ENCODE assay signal across 27 cellular contexts in the genomic region with DNA sequence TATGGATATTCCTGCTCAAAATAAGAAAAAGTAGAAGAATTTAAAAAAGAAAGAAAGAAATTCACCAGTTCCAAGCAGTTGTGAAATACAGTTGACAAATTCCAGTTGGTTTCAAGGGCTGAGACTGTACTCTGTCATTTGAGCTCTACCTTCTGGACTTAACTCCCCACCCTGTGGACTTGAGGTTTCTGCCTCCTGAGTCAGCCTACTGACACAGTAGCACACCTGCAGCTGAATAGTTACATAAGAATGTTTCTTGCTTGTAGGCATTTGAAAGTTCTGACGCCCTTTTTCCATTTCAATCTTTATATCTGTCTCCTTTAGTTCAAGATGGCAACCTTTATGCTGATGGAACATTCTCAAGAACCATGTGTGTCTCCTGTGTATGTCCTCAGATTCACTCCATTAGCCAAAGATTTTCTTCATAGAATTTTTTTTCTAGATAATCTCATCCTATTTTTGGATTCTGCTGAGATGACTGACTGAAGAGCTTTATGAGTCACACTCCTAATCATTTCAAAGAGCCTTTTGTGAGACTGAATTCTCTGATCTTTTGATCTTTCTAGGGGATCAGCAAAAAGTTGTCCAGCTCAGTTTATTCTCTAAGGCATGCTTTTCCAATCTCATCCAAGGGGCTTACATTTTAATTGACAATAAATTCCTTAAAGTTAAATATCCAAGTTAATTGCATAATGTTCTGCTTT. TPM values are rescaled to one million over a fixed set of nuclear protein-coding genes. Genes with fewer than 3 reads are reported as not detected.
DNase-seq lines count a peak whose midpoint lies in the region; ATAC-seq, FAIRE-seq and TF ChIP-seq lines count a peak whose summit lies in the region.
"Had no signal": no experiment of that assay in that cellular context is flagged by ENCODE, and none has a peak within 500 bp of the region (broad histone marks: within the 10 kb centered on the region; RNA-seq: fewer than 3 reads in every experiment).

No MANE protein-coding gene starts in this region.

- H3K4me3 ChIP-seq in PC-9 (no peak overlapping the region), bronchial epithelial cell (ENCODE audit: low read depth, low read length) (no peak overlapping the region)
- H3K4me3 ChIP-seq: adrenal gland, cardiac muscle cell, hepatocyte, lung, right atrium auricular region, upper lobe of right lung had no signal

- POLR2A ChIA-PET in PC-9 (lab: Charles Lee; ENCODE audit: unreplicated experiment), result interaction anchor here (0.7 kb wide), 1 partner anchor 9 kb away, joined by 12 read pairs; no protein-coding TSS in a partner anchor

- no TSS peak for BruUV-seq in PC-9 (replicated peaks; lab: Mats Ljungman, UMichigan)

- CTCF ChIA-PET in PC-9 (lab: Charles Lee), result no interaction called here

- H3K27ac Mint-ChIP-seq in stimulated activated naive B cell treated with anti-CD40 and anti-IgM and Interleukin-4, amounts not matched to agents 10 μg/mL and 1 μg/mL and 100 μg/mL, for 72 hours, result no peak overlapping the region
- H3K27ac Mint-ChIP-seq: HFFc6, T-helper 17 cell had no signal

- H3K9me3 ChIP-seq in PC-9 (ENCODE audit: insufficient read depth, low read depth), result peaks cover 7% of the 10 kb centered on the region; the same call in 1 of the 2 replicates
- H3K9me3 ChIP-seq: adrenal gland, upper lobe of right lung had no signal

- TF ChIP-seq CTCF in PC-9 (conservative IDR thresholded peaks at IDR 0.05) (no peak), bronchial epithelial cell (IDR thresholded peaks at IDR 0.05; ENCODE audit: insufficient read depth, low read length, severe bottlenecking) (no peak)

- no peaks in the 10 kb centered on the region for H4K20me1 ChIP-seq in PC-9 (ENCODE audit: insufficient read depth)

- ATAC-seq in HG02610 (IDR thresholded peaks at IDR 0.05; ENCODE audit: unreplicated experiment), result peak; percentile 77
- ATAC-seq in stimulated activated naive B cell treated with anti-CD40 and anti-IgM and Interleukin-4, amounts not matched to agents 10 μg/mL and 1 μg/mL and 100 μg/mL, for 72 hours (replicated peaks), result peak; percentile 36 to 51
- ATAC-seq: T-helper 17 cell, upper lobe of right lung had no signal

- H3K79me2 ChIP-seq in PC-9 (ENCODE audit: low read depth), result no peaks in the 10 kb centered on the region
- H3K79me2 ChIP-seq: hepatocyte had no signal

- H3K9me3 Mint-ChIP-seq in stimulated activated naive B cell treated with anti-CD40 and anti-IgM and Interleukin-4, amounts not matched to agents 10 μg/mL and 1 μg/mL and 100 μg/mL, for 72 hours, result peaks cover 7 to 9% of the 10 kb centered on the region in 2 donors

- no peak overlapping the region for H2AFZ ChIP-seq in PC-9
- H2AFZ ChIP-seq: hepatocyte had no signal

- peaks cover 26% of the 10 kb centered on the region for H3K4me1 ChIP-seq in PC-9 (replicated peaks; ENCODE audit: insufficient read depth)
- H3K4me1 ChIP-seq: adrenal gland, right atrium auricular region, upper lobe of right lung had no signal

- H3K4me3 Mint-ChIP-seq in stimulated activated naive B cell treated with anti-CD40 and anti-IgM and Interleukin-4, amounts not matched to agents 10 μg/mL and 1 μg/mL and 100 μg/mL, for 72 hours, result no peak overlapping the region
- H3K4me3 Mint-ChIP-seq: HFFc6, T-helper 17 cell had no signal

- intact Hi-C loops in PC-9 (cut with micrococcal nuclease; ENCODE audit: unreplicated experiment), result loop anchor here (2.0 kb wide), 1 partner anchor 22 kb away; no protein-coding TSS in a partner anchor

- H3K9me2 ChIP-seq in PC-9 (ENCODE audit: insufficient read depth), result no peaks in the 10 kb centered on the region

- peaks cover 10 to 11% of the 10 kb centered on the region in 2 donors for H3K4me1 Mint-ChIP-seq in stimulated activated naive B cell treated with anti-CD40 and anti-IgM and Interleukin-4, amounts not matched to agents 10 μg/mL and 1 μg/mL and 100 μg/mL, for 72 hours
- H3K4me1 Mint-ChIP-seq: T-helper 17 cell had no signal

- H3K36me3 Mint-ChIP-seq in stimulated activated naive B cell treated with anti-CD40 and anti-IgM and Interleukin-4, amounts not matched to agents 10 μg/mL and 1 μg/mL and 100 μg/mL, for 72 hours, result peaks cover 36 to 53% of the 10 kb centered on the region in 2 donors

- DNase-seq in PC-9, result peak; percentile 41 to 91
- DNase-seq in bronchial epithelial cell (ENCODE audit: low read depth), result peak; percentile 87
- no peak for DNase-seq in stimulated activated naive B cell treated with anti-CD40 and anti-IgM and Interleukin-4, amounts not matched to agents 10 μg/mL and 1 μg/mL and 100 μg/mL, for 72 hours
- DNase-seq in OCI-M2 (lab: John Stamatoyannopoulos, UW; ENCODE audit: unreplicated experiment), result no peak
- no peak for DNase-seq in G401 (ENCODE audit: low spot score)
- DNase-seq in NOMO-1 treated with dmso at 0.1 percent for 144 hours (lab: John Stamatoyannopoulos, UW; ENCODE audit: unreplicated experiment), result no peak
- DNase-seq: activated gamma-delta T cell treated with Interleukin-2 at 50 U/mL for 16 hours; adrenal gland; COR-L47; EL; HFFc6; NCI-H1048; NCI-H2029 treated with DMSO at 0.1 percent for 48 hours; occipital lobe; SIG-M5; stimulated activated CD4-positive, alpha-beta T cell treated with anti-CD3 and anti-CD28 coated beads, Interleukin-12 subunit alpha, Interleukin-12 subunit beta, amount 100 ng/mL, for 4 hours; T-helper 17 cell; upper lobe of right lung had no signal

- peak overlapping the region; percentile 48 for H3K4me2 ChIP-seq in PC-9
- H3K4me2 ChIP-seq: hepatocyte had no signal

- H3K36me3 ChIP-seq in PC-9 (ENCODE audit: low read depth) (no peaks in the 10 kb centered on the region), bronchial epithelial cell (ENCODE audit: control insufficient read depth, insufficient read depth, low read length) (no peaks in the 10 kb centered on the region)
- H3K36me3 ChIP-seq: adrenal gland, cardiac muscle cell, right atrium auricular region, upper lobe of right lung had no signal

- peaks cover 0 to 15% of the 10 kb centered on the region in 2 donors for H3K27me3 Mint-ChIP-seq in stimulated activated naive B cell treated with anti-CD40 and anti-IgM and Interleukin-4, amounts not matched to agents 10 μg/mL and 1 μg/mL and 100 μg/mL, for 72 hours
- H3K27me3 Mint-ChIP-seq: T-helper 17 cell had no signal

- peak overlapping the region; percentile 72 for H3K27ac ChIP-seq in PC-9
- H3K27ac ChIP-seq: adrenal gland, cardiac muscle cell, hepatocyte, right atrium auricular region, upper lobe of right lung had no signal

- in situ Hi-C loops in G401 (cut with HindIII; ENCODE audit: low sequenced_read_pairs), result no loop called here

- FAIRE-seq in bronchial epithelial cell (lab: Jason Lieb, UNC), result no peak
- FAIRE-seq: endothelial cell of umbilical vein, islet of Langerhans had no signal

- H3K27me3 ChIP-seq in PC-9 (ENCODE audit: insufficient read depth, low read depth) (no peaks in the 10 kb centered on the region), bronchial epithelial cell (ENCODE audit: control insufficient read depth, insufficient read depth, low read length) (no peaks in the 10 kb centered on the region)
- H3K27me3 ChIP-seq: adrenal gland, cardiac muscle cell, hepatocyte, right atrium auricular region, upper lobe of right lung had no signal

- H3F3A ChIP-seq in PC-9 (ENCODE audit: insufficient read depth, low read depth), result peaks cover 16% of the 10 kb centered on the region

RNA-seq across cellular contexts. Expression of a gene that starts 19.1 kb away (rescaled TPM):
- total RNA-seq in PC-9 (2021) (not detected in 2 replicates), bronchial epithelial cell (not detected in 2 replicates)
- not detected in 2 replicates for total RNA-seq in G401 (2014; rRNA removed; shearing (Covaris generic))
- total RNA-seq: dermis microvascular lymphatic vessel endothelial cell, endothelial cell of umbilical vein, hepatocyte, HFFc6, lung, NCI-H460, T-helper 17 cell, upper lobe of right lung had no signal

Comparison
In these comparisons a context has a peak if more than half of its experiments do, and no peak if none do; other contexts are left out.
1. DNase-seq: peak in PC-9 (2 of 2) and bronchial epithelial cell (single experiment); none in stimulated activated naive B cell treated with anti-CD40 and anti-IgM and Interleukin-4, amounts not matched to agents 10 μg/mL and 1 μg/mL and 100 μg/mL, for 72 hours (single experiment), OCI-M2 (single experiment), G401 (single experiment) and NOMO-1 treated with dmso at 0.1 percent for 144 hours (single experiment).